ENCODE assay signal across 8 cellular contexts in genomic region chr12:27243804-27244679, GRCh38. TPM values are rescaled to one million over a fixed set of nuclear protein-coding genes. Genes with fewer than 3 reads are reported as not detected.
DNase-seq lines count a peak whose midpoint lies in the region; ATAC-seq, FAIRE-seq and TF ChIP-seq lines count a peak whose summit lies in the region.

TSS of gene STK38L (plus strand) at chr12:27244286. CDS start at chr12:27297721, 53,435 bp downstream.

- no peaks in the 10 kb centered on the region for H3K36me3 ChIP-seq in kidney (ENCODE audit: control insufficient read depth in 1 of 2, insufficient read depth in 2 of 2, low read length in 2 of 2)

- ATAC-seq in GM19025 (IDR thresholded peaks at IDR 0.05; ENCODE audit: low read depth, unreplicated experiment) (peak; percentile 96), HG03342 (IDR thresholded peaks at IDR 0.05; ENCODE audit: unreplicated experiment) (peak; percentile 96)

- no peaks in the 10 kb centered on the region for H3K9me3 ChIP-seq in kidney (ENCODE audit: control insufficient read depth in 1 of 2, low read length in 2 of 2)

- peak within 1 kb of the TSS; percentile 91 to 95 for H3K9ac ChIP-seq in kidney (ENCODE audit: low read length in 2 of 2)

- H3K4me3 ChIP-seq in kidney (ENCODE audit: low read length in 2 of 2) = peak within 1 kb of the TSS; percentile 85 to 96

- peaks cover 5 to 6% of the 10 kb centered on the region in 2 donors for H3K4me1 ChIP-seq in kidney (ENCODE audit: control insufficient read depth in 1 of 2, insufficient read depth in 1 of 2, low read depth in 1 of 2, low read length in 2 of 2)

- H3K27ac ChIP-seq in kidney (ENCODE audit: low read depth in 2 of 2, low read length in 2 of 2) = peak within 1 kb of the TSS; percentile 66 to 75

- peak; percentile 72 to 73 for DNase-seq in AML-193 (lab: John Stamatoyannopoulos, UW)
- peak; percentile 91 for DNase-seq in NCI-H345 treated with DMSO at 0.1 percent for 48 hours (lab: John Stamatoyannopoulos, UW; ENCODE audit: unreplicated experiment)
- peak; percentile 91 for DNase-seq in activated CD4-positive, alpha-beta T cell treated with anti-CD3 and anti-CD28 coated beads for 1 hour
- peak; percentile 97 for DNase-seq in cerebellum (ENCODE audit: low spot score)
- peak; percentile 99 for DNase-seq in kidney
- peak; percentile 99 for DNase-seq in stimulated activated CD4-positive, alpha-beta T cell treated with anti-CD3 and anti-CD28 coated beads, Interleukin-15, amount 100 ng/mL, for 24 hours

- no peak for TF ChIP-seq CTCF in kidney (IDR thresholded peaks at IDR 0.05; ENCODE audit: borderline replicate concordance, extremely low read depth, insufficient read depth)

- FAIRE-seq in kidney (lab: Jason Lieb, UNC) = no peak

- intact Hi-C loops in kidney (cut with DNase I) = no loop called here

RNA-seq across cellular contexts. Expression of gene STK38L, which starts in this region (rescaled TPM):
- total RNA-seq in cerebellum (22.3 TPM), kidney (43.6 TPM)
- 5.2 TPM for polyA plus RNA-seq in kidney (ENCODE audit: insufficient read depth, low read depth, low replicate concordance)

Comparison
In these comparisons a context has a peak if more than half of its experiments do, and no peak if none do; other contexts are left out.
1. Peak in every context shown above with its lines: DNase-seq, ATAC-seq, H3K4me3 ChIP-seq and H3K27ac ChIP-seq.